ENCODE assay signal across 10 cellular contexts in genomic region chr7:90931996-90932912, GRCh38.
DNase-seq lines count a peak whose midpoint lies in the region; ATAC-seq and TF ChIP-seq lines count a peak whose summit lies in the region.
"Had no signal": no experiment of that assay in that cellular context is flagged by ENCODE, and none has a peak within 500 bp of the region (broad histone marks: within the 10 kb centered on the region; RNA-seq: fewer than 3 reads in every experiment).

No MANE protein-coding gene starts in this region.

- no peaks in the 10 kb centered on the region for H3K4me1 Mint-ChIP-seq in activated T-cell treated with anti-CD3 and anti-CD28 coated beads, Interleukin-2, amount 50 U/mL, for 4 hours (ENCODE audit: low read depth)

- WGBS in right cardiac atrium, result 69% methylated on average over 5 of the region's 5 CpGs
- WGBS in thyroid gland, 2 donors, result 64 to 69% methylated on average over 5 of the region's 5 CpGs

- TF ChIP-seq CTCF in thyroid gland (IDR thresholded peaks at IDR 0.05) (peak in 2 of 6 experiments; percentile 10 to 31), Peyer's patch (IDR thresholded peaks at IDR 0.05) (no peak)

- ATAC-seq in Right ventricle myocardium superior (ENCODE audit: poor library complexity), result peak; percentile 49
- ATAC-seq in right cardiac atrium, result no peak
- ATAC-seq in HG02981 (IDR thresholded peaks at IDR 0.05; ENCODE audit: unreplicated experiment), result peak; percentile 98
- ATAC-seq in activated T-cell treated with anti-CD3 and anti-CD28 coated beads, Interleukin-2, amount 50 U/mL, for 4 hours, result no peak
- ATAC-seq: A549 had no signal

- H3K9me3 Mint-ChIP-seq in activated T-cell treated with anti-CD3 and anti-CD28 coated beads, Interleukin-2, amount 50 U/mL, for 4 hours, result no peaks in the 10 kb centered on the region

- no peaks in the 10 kb centered on the region for H3K27me3 ChIP-seq in right cardiac atrium (ENCODE audit: control insufficient read depth, insufficient read depth)
- H3K27me3 ChIP-seq in thyroid gland, result no peaks in the 10 kb centered on the region
- no peaks in the 10 kb centered on the region for H3K27me3 ChIP-seq in Peyer's patch
- H3K27me3 ChIP-seq: cardiac muscle cell had no signal

- H3K27me3 Mint-ChIP-seq in activated T-cell treated with anti-CD3 and anti-CD28 coated beads, Interleukin-2, amount 50 U/mL, for 4 hours (ENCODE audit: low read depth), result no peaks in the 10 kb centered on the region

- H3K36me3 ChIP-seq in thyroid gland, result no peaks in the 10 kb centered on the region
- no peaks in the 10 kb centered on the region for H3K36me3 ChIP-seq in Peyer's patch
- H3K36me3 ChIP-seq: cardiac muscle cell had no signal

- DNase-seq in Right ventricle myocardium superior (no peak), right cardiac atrium (no peak), NCI-H2196 (lab: John Stamatoyannopoulos, UW; ENCODE audit: unreplicated experiment) (peak; percentile 57), thyroid gland (peak; percentile 32 to 55), Peyer's patch (no peak)
- no peak for DNase-seq in activated naive CD4-positive, alpha-beta T cell treated with anti-CD3 and anti-CD28 coated beads, Interleukin-2, amount 50 U/mL, for 16 hours
- no peak for DNase-seq in activated T-cell treated with anti-CD3 and anti-CD28 coated beads, Interleukin-2, amount 50 U/mL, for 4 hours

- H3K4me3 ChIP-seq in right cardiac atrium (ENCODE audit: low read length) (no peak overlapping the region), thyroid gland (replicated peaks in 1 of 3) (no peak overlapping the region), Peyer's patch (no peak overlapping the region)
- H3K4me3 ChIP-seq: A549, cardiac muscle cell had no signal

- H3K36me3 Mint-ChIP-seq in activated T-cell treated with anti-CD3 and anti-CD28 coated beads, Interleukin-2, amount 50 U/mL, for 4 hours (ENCODE audit: insufficient read depth), result no peaks in the 10 kb centered on the region

- no peaks in the 10 kb centered on the region for H3K9me3 ChIP-seq in right cardiac atrium (ENCODE audit: control insufficient read depth, low read length)
- no peaks in the 10 kb centered on the region for H3K9me3 ChIP-seq in thyroid gland
- no peaks in the 10 kb centered on the region for H3K9me3 ChIP-seq in Peyer's patch
- H3K9me3 ChIP-seq: A549 had no signal

- intact Hi-C loops in Right ventricle myocardium superior (cut with DNase I), result no loop called here
- intact Hi-C loops in right cardiac atrium (cut with DNase I), result no loop called here
- intact Hi-C loops in thyroid gland (cut with DNase I), result no loop called here

- H3K4me1 ChIP-seq in right cardiac atrium (ENCODE audit: control insufficient read depth, insufficient read depth, low read length), result no peaks in the 10 kb centered on the region
- peaks cover 0 to 13% of the 10 kb centered on the region in 2 donors for H3K4me1 ChIP-seq in thyroid gland
- no peaks in the 10 kb centered on the region for H3K4me1 ChIP-seq in Peyer's patch
- H3K4me1 ChIP-seq: A549 had no signal

- H3K4me3 Mint-ChIP-seq in activated T-cell treated with anti-CD3 and anti-CD28 coated beads, Interleukin-2, amount 50 U/mL, for 4 hours, result no peak overlapping the region

- TF ChIP-seq POLR2A in thyroid gland (IDR thresholded peaks at IDR 0.05) (no peak), Peyer's patch (IDR thresholded peaks at IDR 0.05) (no peak)

- H3K27ac ChIP-seq in right cardiac atrium (ENCODE audit: low read length) (no peak overlapping the region), thyroid gland (peak overlapping the region; percentile 34 to 59 (median 39)), Peyer's patch (no peak overlapping the region)
- H3K27ac ChIP-seq: A549, cardiac muscle cell had no signal

Comparison
In these comparisons a context has a peak if more than half of its experiments do, and no peak if none do; other contexts are left out.
1. ATAC-seq: peak in Right ventricle myocardium superior (single experiment) and HG02981 (single experiment); none in right cardiac atrium (0 of 2) and activated T-cell treated with anti-CD3 and anti-CD28 coated beads, Interleukin-2, amount 50 U/mL, for 4 hours (0 of 2).
2. DNase-seq: peak in NCI-H2196 (single experiment) and thyroid gland (2 of 2); none in Right ventricle myocardium superior (single experiment), right cardiac atrium (0 of 3), activated naive CD4-positive, alpha-beta T cell treated with anti-CD3 and anti-CD28 coated beads, Interleukin-2, amount 50 U/mL, for 16 hours (single experiment), activated T-cell treated with anti-CD3 and anti-CD28 coated beads, Interleukin-2, amount 50 U/mL, for 4 hours (single experiment) and Peyer's patch (0 of 3).
3. H3K27ac ChIP-seq: peak in thyroid gland (3 of 3); none in right cardiac atrium (single experiment) and Peyer's patch (0 of 4).